33 cellular contexts compared by ENCODE assay signal in genomic region chr5:169404223-169404622, GRCh38.
"Had no signal": no experiment of that assay in that cellular context is flagged by ENCODE, and none has a peak within 500 bp of the region (broad histone marks: within the 10 kb centered on the region; RNA-seq: fewer than 3 reads in every experiment).

No MANE protein-coding gene starts in this region.

- H3K9me3 Mint-ChIP-seq: activated B cell treated with CpG ODN at 0.5 μM for 24 hours; activated CD4-positive, alpha-beta memory T cell treated with anti-CD3 and anti-CD28 coated beads for 36 hours; activated CD4-positive, alpha-beta T cell treated with anti-CD3 and anti-CD28 coated beads, Interleukin-2, amount 10 ng/mL, durations not matched to agents 24 days and 14 days; activated T-cell treated with anti-CD3 and anti-CD28 coated beads, Interleukin-2, amount 50 U/mL, for 4 hours; activated T-helper 17 cell treated with anti-CD3 and anti-CD28 coated beads, Interleukin-2, amount 50 U/mL, for 72 hours; central memory CD8-positive, alpha-beta T cell; dendritic cell treated with granulocyte-macrophage colony-stimulating factor and Interleukin-4, amounts not matched to agents 40 ng/mL and 50 ng/mL, for 4 days; effector memory CD8-positive, alpha-beta T cell; T-helper 2 cell treated with Interferon-gamma antibody and Interleukin-4, amounts not matched to agents 5 μg/mL and 100 μg/mL, for 36 hours had no signal

- H3K4me1 Mint-ChIP-seq: activated B cell treated with CpG ODN at 0.5 μM for 24 hours; activated CD4-positive, alpha-beta T cell treated with anti-CD3 and anti-CD28 coated beads for 36 hours; activated CD4-positive, alpha-beta T cell treated with anti-CD3 and anti-CD28 coated beads, Interleukin-2, amount 10 ng/mL, durations not matched to agents 24 days and 14 days; activated CD8-positive, alpha-beta memory T cell treated with anti-CD3 and anti-CD28 coated beads, Interleukin-2, amount 10 ng/mL, durations not matched to agents 7 days and 5 days; activated T-helper 17 cell treated with anti-CD3 and anti-CD28 coated beads, Interleukin-2, amount 50 U/mL, for 72 hours; central memory CD8-positive, alpha-beta T cell; T-helper 17 cell had no signal

- H3K36me3 Mint-ChIP-seq: activated CD4-positive, alpha-beta memory T cell treated with anti-CD3 and anti-CD28 coated beads for 36 hours; activated CD8-positive, alpha-beta memory T cell treated with anti-CD3 and anti-CD28 coated beads, Interleukin-2, amount 10 ng/mL, durations not matched to agents 7 days and 5 days; activated naive CD8-positive, alpha-beta T cell had no signal

- H3K36me3 ChIP-seq: brain microvascular endothelial cell, esophagus muscularis mucosa, gastrocnemius medialis, heart left ventricle, WERI-Rb-1 had no signal

- H3K4me1 ChIP-seq: esophagus muscularis mucosa, foreskin keratinocyte, gastrocnemius medialis, heart left ventricle had no signal

- DNase-seq: activated B cell treated with CpG ODN at 0.5 μM for 24 hours; activated CD4-positive, alpha-beta memory T cell treated with anti-CD3 and anti-CD28 coated beads for 36 hours; activated CD4-positive, alpha-beta T cell treated with anti-CD3 and anti-CD28 coated beads for 36 hours; activated CD4-positive, alpha-beta T cell treated with anti-CD3 and anti-CD28 coated beads, Interleukin-2, amount 10 ng/mL, durations not matched to agents 24 days and 14 days; activated CD8-positive, alpha-beta memory T cell treated with anti-CD3 and anti-CD28 coated beads, Interleukin-2, amount 10 ng/mL, durations not matched to agents 7 days and 5 days; activated CD8-positive, alpha-beta memory T cell treated with anti-CD3 and anti-CD28 coated beads, Interleukin-2, amount 50 U/mL, for 4 hours; activated CD8-positive, alpha-beta T cell treated with anti-CD3 and anti-CD28 coated beads, Interleukin-2, amount 10 ng/mL, durations not matched to agents 7 days and 5 days; activated effector memory CD4-positive, alpha-beta T cell treated with Interleukin-2 at 50 U/mL for 16 hours; activated gamma-delta T cell treated with Interleukin-2 at 50 U/mL for 16 hours; activated naive CD4-positive, alpha-beta T cell treated with anti-CD3 and anti-CD28 coated beads, Interleukin-2, amount 50 U/mL, for 16 hours; activated naive CD4-positive, alpha-beta T cell treated with Interleukin-2 at 50 U/mL for 16 hours; activated T-cell treated with anti-CD3 and anti-CD28 coated beads, Interleukin-2, amount 50 U/mL, for 4 hours; amniotic stem cell; anterior cingulate cortex; brain microvascular endothelial cell; dorsolateral prefrontal cortex; effector memory CD8-positive, alpha-beta T cell; erythroblast; foreskin keratinocyte; gastrocnemius medialis; glutamatergic neuron; heart left ventricle; hypothalamus; T-helper 17 cell; T1000; WERI-Rb-1 had no signal

- H3K9me3 ChIP-seq: esophagus muscularis mucosa, gastrocnemius medialis had no signal

- H3K4me3 ChIP-seq: coronary artery, dorsolateral prefrontal cortex, esophagus muscularis mucosa, gastrocnemius medialis, heart left ventricle had no signal

- H3K4me3 Mint-ChIP-seq: activated B cell treated with CpG ODN at 0.5 μM for 24 hours; activated CD4-positive, alpha-beta memory T cell treated with anti-CD3 and anti-CD28 coated beads for 36 hours; activated CD4-positive, alpha-beta T cell treated with anti-CD3 and anti-CD28 coated beads for 36 hours; activated CD4-positive, alpha-beta T cell treated with anti-CD3 and anti-CD28 coated beads, Interleukin-2, amount 10 ng/mL, durations not matched to agents 24 days and 14 days; activated CD8-positive, alpha-beta memory T cell treated with anti-CD3 and anti-CD28 coated beads, Interleukin-2, amount 10 ng/mL, durations not matched to agents 7 days and 5 days; activated CD8-positive, alpha-beta T cell treated with anti-CD3 and anti-CD28 coated beads, Interleukin-2, amount 10 ng/mL, durations not matched to agents 7 days and 5 days; activated naive CD8-positive, alpha-beta T cell; activated T-cell treated with anti-CD3 and anti-CD28 coated beads, Interleukin-2, amount 50 U/mL, for 4 hours; activated T-helper 17 cell treated with anti-CD3 and anti-CD28 coated beads, Interleukin-2, amount 50 U/mL, for 72 hours; central memory CD8-positive, alpha-beta T cell; dendritic cell treated with granulocyte-macrophage colony-stimulating factor and Interleukin-4, amounts not matched to agents 40 ng/mL and 50 ng/mL, for 4 days; effector memory CD8-positive, alpha-beta T cell; T-helper 17 cell; T-helper 2 cell treated with Interferon-gamma antibody and Interleukin-4, amounts not matched to agents 5 μg/mL and 100 μg/mL, for 36 hours had no signal

- H3K27ac ChIP-seq: brain microvascular endothelial cell, coronary artery, dorsolateral prefrontal cortex, esophagus muscularis mucosa, foreskin keratinocyte, gastrocnemius medialis, heart left ventricle, WERI-Rb-1 had no signal

- H3K27me3 Mint-ChIP-seq: activated naive CD8-positive, alpha-beta T cell; dendritic cell treated with granulocyte-macrophage colony-stimulating factor and Interleukin-4, amounts not matched to agents 40 ng/mL and 50 ng/mL, for 4 days had no signal

- H3K27me3 ChIP-seq: brain microvascular endothelial cell, dorsolateral prefrontal cortex, esophagus muscularis mucosa, foreskin keratinocyte, gastrocnemius medialis, heart left ventricle had no signal

- H3K27ac Mint-ChIP-seq: activated B cell treated with CpG ODN at 0.5 μM for 24 hours; activated CD4-positive, alpha-beta memory T cell treated with anti-CD3 and anti-CD28 coated beads for 36 hours; activated CD4-positive, alpha-beta T cell treated with anti-CD3 and anti-CD28 coated beads for 36 hours; activated CD4-positive, alpha-beta T cell treated with anti-CD3 and anti-CD28 coated beads, Interleukin-2, amount 10 ng/mL, durations not matched to agents 24 days and 14 days; activated CD8-positive, alpha-beta memory T cell treated with anti-CD3 and anti-CD28 coated beads, Interleukin-2, amount 10 ng/mL, durations not matched to agents 7 days and 5 days; activated CD8-positive, alpha-beta T cell treated with anti-CD3 and anti-CD28 coated beads, Interleukin-2, amount 10 ng/mL, durations not matched to agents 7 days and 5 days; activated naive CD8-positive, alpha-beta T cell; activated T-helper 17 cell treated with anti-CD3 and anti-CD28 coated beads, Interleukin-2, amount 50 U/mL, for 72 hours; dendritic cell treated with granulocyte-macrophage colony-stimulating factor and Interleukin-4, amounts not matched to agents 40 ng/mL and 50 ng/mL, for 4 days; effector memory CD8-positive, alpha-beta T cell; T-helper 17 cell; T-helper 2 cell treated with Interferon-gamma antibody and Interleukin-4, amounts not matched to agents 5 μg/mL and 100 μg/mL, for 36 hours had no signal
